10 cellular contexts compared by ENCODE assay signal in genomic region chr19:20664917-20665781, GRCh38. TPM values are rescaled to one million over a fixed set of nuclear protein-coding genes. Genes with fewer than 3 reads are reported as not detected.
A peak's percentile ranks its signal among the peaks of the same experiment; 100 is the strongest.
DNase-seq lines count a peak whose midpoint lies in the region; ATAC-seq, FAIRE-seq and TF ChIP-seq lines count a peak whose summit lies in the region.
"Had no signal": no experiment of that assay in that cellular context is flagged by ENCODE, and none has a peak within 500 bp of the region (broad histone marks: within the 10 kb centered on the region; RNA-seq: fewer than 3 reads in every experiment).

No MANE protein-coding gene starts in this region.

- POLR2A ChIA-PET in PC-3 (lab: Charles Lee; ENCODE audit: unreplicated experiment), result no interaction called here
- POLR2A ChIA-PET in naive thymus-derived CD4-positive, alpha-beta T cell (lab: Charles Lee), result interaction anchor here (0.8 kb wide), 1 partner anchor 100 kb away, joined by 3 read pairs; no protein-coding TSS in a partner anchor

- no peak overlapping the region for H3K4me3 ChIP-seq in MG63
- peak overlapping the region; percentile 40 for H3K4me3 ChIP-seq in choroid plexus epithelial cell (ENCODE audit: low read depth, low read length)
- H3K4me3 ChIP-seq in lower lobe of right lung, result peak overlapping the region; percentile 11
- no peak overlapping the region for H3K4me3 ChIP-seq in thyroid gland (replicated peaks in 1 of 3)
- H3K4me3 ChIP-seq in PC-3 (ENCODE audit: low read length), result no peak overlapping the region
- H3K4me3 ChIP-seq in naive thymus-derived CD4-positive, alpha-beta T cell (ENCODE audit: low read length), result no peak overlapping the region
- H3K4me3 ChIP-seq: right lobe of liver had no signal

- TF ChIP-seq CTCF in choroid plexus epithelial cell (conservative IDR thresholded peaks at IDR 0.05; ENCODE audit: low read depth, low read length) (no peak), lower lobe of right lung (IDR thresholded peaks at IDR 0.05) (no peak), thyroid gland (IDR thresholded peaks at IDR 0.05) (no peak), PC-3 (conservative IDR thresholded peaks at IDR 0.05; ENCODE audit: low read depth, low read length) (no peak)

- CTCF ChIA-PET in PC-3 (lab: Charles Lee), result no interaction called here
- CTCF ChIA-PET in naive thymus-derived CD4-positive, alpha-beta T cell (lab: Charles Lee), result no interaction called here

- H3K4me3 Mint-ChIP-seq in naive thymus-derived CD4-positive, alpha-beta T cell, result peak overlapping the region in 5 of 10 donors; percentile 45 to 76 (median 62)

- H3K4me2 ChIP-seq in PC-3 (ENCODE audit: low read length), result no peak overlapping the region

- peaks cover 0 to 21% (median 10%) of the 10 kb centered on the region in 5 donors for H3K36me3 Mint-ChIP-seq in naive thymus-derived CD4-positive, alpha-beta T cell

- H2AFZ ChIP-seq in PC-3 (ENCODE audit: low read length), result no peak overlapping the region

- intact Hi-C loops in lower lobe of right lung (cut with DNase I), result no loop called here
- intact Hi-C loops in thyroid gland (cut with DNase I), result no loop called here
- intact Hi-C loops in PC-3 (cut with micrococcal nuclease), result no loop called here
- intact Hi-C loops in naive thymus-derived CD4-positive, alpha-beta T cell (cut with micrococcal nuclease), result loop anchor here in 1 of 2 donors (5.0 to 10.0 kb wide), 2 partner anchors 417 to 1170 kb away; partner anchors contain the start of genes ZNF43 and ZNF714

- no peaks in the 10 kb centered on the region for H3K36me3 ChIP-seq in MG63
- H3K36me3 ChIP-seq in lower lobe of right lung, result no peaks in the 10 kb centered on the region
- no peaks in the 10 kb centered on the region for H3K36me3 ChIP-seq in thyroid gland
- no peaks in the 10 kb centered on the region for H3K36me3 ChIP-seq in PC-3 (ENCODE audit: low read depth, low read length)
- H3K36me3 ChIP-seq in naive thymus-derived CD4-positive, alpha-beta T cell (ENCODE audit: control insufficient read depth in 2 of 3, insufficient read depth in 3 of 3, low read length in 3 of 3), result peaks cover 0 to 3% (median 0%) of the 10 kb centered on the region in 3 experiments
- H3K36me3 ChIP-seq: right lobe of liver had no signal

- ATAC-seq in lower lobe of right lung (no peak), PC-3 (no peak)
- no peak for ATAC-seq in naive thymus-derived CD4-positive, alpha-beta T cell
- ATAC-seq: right lobe of liver had no signal

- BruUV-seq in PC-3 (replicated peaks; lab: Mats Ljungman, UMichigan), result no TSS peak

- peak; percentile 14 for DNase-seq in MG63
- DNase-seq in choroid plexus epithelial cell (ENCODE audit: low read depth), result peak; percentile 44
- DNase-seq in lower lobe of right lung, result no peak
- peak; percentile 60 to 67 for DNase-seq in thyroid gland
- DNase-seq in PC-3, result no peak
- DNase-seq in H54 (ENCODE audit: insufficient read length, low spot score), result no peak
- no peak for DNase-seq in naive thymus-derived CD4-positive, alpha-beta T cell
- DNase-seq: activated CD4-positive, alpha-beta T cell treated with anti-CD3 and anti-CD28 coated beads for 4 hours; NCI-H2171 had no signal

- H3K9me3 Mint-ChIP-seq in naive thymus-derived CD4-positive, alpha-beta T cell, result peaks cover 0 to 75% (median 25%) of the 10 kb centered on the region in 11 donors

- no peaks in the 10 kb centered on the region for H3K79me2 ChIP-seq in PC-3 (ENCODE audit: low read length)

- no peaks in the 10 kb centered on the region for H3K9me2 ChIP-seq in PC-3 (replicated peaks; ENCODE audit: low read length)

- no peaks in the 10 kb centered on the region for H3K27me3 ChIP-seq in MG63
- no peaks in the 10 kb centered on the region for H3K27me3 ChIP-seq in lower lobe of right lung (ENCODE audit: low read depth)
- no peaks in the 10 kb centered on the region for H3K27me3 ChIP-seq in thyroid gland
- no peaks in the 10 kb centered on the region for H3K27me3 ChIP-seq in PC-3 (ENCODE audit: low read length)
- no peaks in the 10 kb centered on the region for H3K27me3 ChIP-seq in naive thymus-derived CD4-positive, alpha-beta T cell (ENCODE audit: control insufficient read depth in 2 of 2, insufficient read depth in 2 of 2, low read length in 2 of 2)
- H3K27me3 ChIP-seq: right lobe of liver had no signal

- H4K20me1 ChIP-seq in PC-3 (ENCODE audit: low read length), result no peaks in the 10 kb centered on the region

- no peaks in the 10 kb centered on the region for H3F3A ChIP-seq in PC-3 (ENCODE audit: low read length, unreplicated experiment)

- H3K27me3 Mint-ChIP-seq in naive thymus-derived CD4-positive, alpha-beta T cell, result peaks cover 0 to 5% (median 0%) of the 10 kb centered on the region in 5 donors

- no peak for FAIRE-seq in H54 (lab: Jason Lieb, UNC)

- TF ChIP-seq POLR2A in thyroid gland (IDR thresholded peaks at IDR 0.05), result peak in 1 of 2 donors; percentile 27
- no peak for TF ChIP-seq POLR2A in H54 (IDR thresholded peaks at IDR 0.05; ENCODE audit: low read depth, low read length)

- H3K9me3 ChIP-seq in MG63 (no peaks in the 10 kb centered on the region), lower lobe of right lung (no peaks in the 10 kb centered on the region), thyroid gland (no peaks in the 10 kb centered on the region), PC-3 (ENCODE audit: low read length) (no peaks in the 10 kb centered on the region)
- peaks cover 0 to 5% (median 0%) of the 10 kb centered on the region in 3 experiments for H3K9me3 ChIP-seq in naive thymus-derived CD4-positive, alpha-beta T cell (ENCODE audit: control insufficient read depth in 2 of 3, low read length in 3 of 3)
- H3K9me3 ChIP-seq: right lobe of liver had no signal

- H3K27ac ChIP-seq in lower lobe of right lung (peak overlapping the region; percentile 49), thyroid gland (peak overlapping the region in 2 of 3 donors; percentile 57 to 73), PC-3 (ENCODE audit: low read length) (no peak overlapping the region)
- H3K27ac ChIP-seq in naive thymus-derived CD4-positive, alpha-beta T cell (ENCODE audit: low read depth, low read length), result no peak overlapping the region
- H3K27ac ChIP-seq: right lobe of liver had no signal

- peaks cover 6% of the 10 kb centered on the region for H3K4me1 ChIP-seq in lower lobe of right lung
- peaks cover 7 to 8% of the 10 kb centered on the region in 2 donors for H3K4me1 ChIP-seq in thyroid gland
- no peaks in the 10 kb centered on the region for H3K4me1 ChIP-seq in PC-3 (ENCODE audit: insufficient read depth, low read length)
- H3K4me1 ChIP-seq in naive thymus-derived CD4-positive, alpha-beta T cell (ENCODE audit: control insufficient read depth in 2 of 2, insufficient read depth in 2 of 2, low read length in 2 of 2), result peaks cover 0 to 6% of the 10 kb centered on the region in 2 donors

- H3K4me1 Mint-ChIP-seq in naive thymus-derived CD4-positive, alpha-beta T cell, result peaks cover 0 to 33% (median 28%) of the 10 kb centered on the region in 7 donors

- 78 to 89% methylated on average over 14 to 15 of the region's 22 CpGs for WGBS in thyroid gland, 2 donors

- no peak overlapping the region for H3K27ac Mint-ChIP-seq in naive thymus-derived CD4-positive, alpha-beta T cell

- no peak overlapping the region for H3K9ac ChIP-seq in PC-3 (ENCODE audit: low read length)

RNA-seq across cellular contexts. Expression of gene ZNF626, which starts 3.8 kb away (rescaled TPM):
- total RNA-seq in MG63 (2014; rRNA removed; shearing (Covaris generic); ENCODE audit: low replicate concordance), result 0.99 and 10.4 TPM in 2 replicates
- total RNA-seq in lower lobe of right lung, result 14.0 TPM
- total RNA-seq in thyroid gland, result 10 to 100 TPM; 31.1 to 50.7 (median 45.0) TPM
- total RNA-seq in PC-3 (2014; rRNA removed), result not detected in 2 replicates
- 10 to 100 TPM in 4 of 5 experiments, 1 to 10 TPM in 1; 2.2 to 20.0 (median 12.4) TPM for total RNA-seq in naive thymus-derived CD4-positive, alpha-beta T cell
- 10 to 100 TPM in 1 of 2 donors, 1 to 10 TPM in 1; 4.8 to 10.6 TPM for polyA plus RNA-seq in naive thymus-derived CD4-positive, alpha-beta T cell

Comparison
In these comparisons a context has a peak if more than half of its experiments do, and no peak if none do; other contexts are left out.
1. DNase-seq: peak in MG63 (single experiment), choroid plexus epithelial cell (single experiment) and thyroid gland (2 of 2); none in lower lobe of right lung (single experiment), PC-3 (single experiment), H54 (single experiment) and naive thymus-derived CD4-positive, alpha-beta T cell (0 of 9).
2. H3K4me3 ChIP-seq: peak in choroid plexus epithelial cell (single experiment) and lower lobe of right lung (single experiment); none in MG63 (single experiment), thyroid gland (0 of 3), PC-3 (single experiment) and naive thymus-derived CD4-positive, alpha-beta T cell (single experiment).
3. H3K27ac ChIP-seq: peak in lower lobe of right lung (single experiment) and thyroid gland (2 of 3); none in PC-3 (single experiment) and naive thymus-derived CD4-positive, alpha-beta T cell (single experiment).